8 cellular contexts compared by ENCODE assay signal in genomic region chr1:40532844-40533424, GRCh38. TPM values are rescaled to one million over a fixed set of nuclear protein-coding genes. Genes with fewer than 3 reads are reported as not detected.
DNase-seq lines count a peak whose midpoint lies in the region; ATAC-seq and TF ChIP-seq lines count a peak whose summit lies in the region.

No MANE protein-coding gene starts in this region.

- DNase-seq in DMS 273 treated with DMSO at 0.1 percent for 48 hours (lab: John Stamatoyannopoulos, UW) (peak; percentile 99), HAP-1 (ENCODE audit: low spot score in 2 of 2) (peak; percentile 63 to 65), NCI-H510A treated with DMSO at 0.1 percent for 48 hours (lab: John Stamatoyannopoulos, UW) (peak; percentile 92), left ventricle myocardium superior (no peak), spleen (no peak)
- no peak for DNase-seq in activated T-cell treated with anti-CD3 and anti-CD28 coated beads, Interleukin-2, amount 50 U/mL, for 24 hours

- H3K4me1 ChIP-seq in HAP-1 (no peaks in the 10 kb centered on the region; the same call in 1 of the 2 replicates), spleen (peaks cover 9 to 29% (median 20%) of the 10 kb centered on the region in 6 donors)

- ATAC-seq in left ventricle myocardium superior: peak; percentile 31
- ATAC-seq in GM19397 (IDR thresholded peaks at IDR 0.05; ENCODE audit: unreplicated experiment): no peak
- ATAC-seq in GM21390 (IDR thresholded peaks at IDR 0.05; ENCODE audit: unreplicated experiment): no peak

- H3K36me3 Mint-ChIP-seq in activated T-cell treated with anti-CD3 and anti-CD28 coated beads, Interleukin-2, amount 50 U/mL, for 24 hours (ENCODE audit: low read depth): peaks cover 39% of the 10 kb centered on the region

- H3K9me3 ChIP-seq in HAP-1 (no peaks in the 10 kb centered on the region), spleen (no peaks in the 10 kb centered on the region)

- peaks cover 11% of the 10 kb centered on the region for H3K9me3 Mint-ChIP-seq in activated T-cell treated with anti-CD3 and anti-CD28 coated beads, Interleukin-2, amount 50 U/mL, for 24 hours

- H3K27me3 ChIP-seq in HAP-1 (ENCODE audit: low read depth) (no peaks in the 10 kb centered on the region), spleen (replicated peaks in 1 of 7) (no peaks in the 10 kb centered on the region)

- peak in 10 of 11 experiments; percentile 40 to 67 (median 55) for TF ChIP-seq CTCF in spleen (IDR thresholded peaks at IDR 0.05 in 8 of 11, conservative IDR thresholded peaks at IDR 0.05 in 3 of 11)

- H3K27ac Mint-ChIP-seq in activated T-cell treated with anti-CD3 and anti-CD28 coated beads, Interleukin-2, amount 50 U/mL, for 24 hours: no peak overlapping the region

- in situ Hi-C loops in HAP-1 (cut with MboI; ENCODE audit: low sequenced_read_pairs): no loop called here

- peak overlapping the region; percentile 96 for H3K4me3 Mint-ChIP-seq in activated T-cell treated with anti-CD3 and anti-CD28 coated beads, Interleukin-2, amount 50 U/mL, for 24 hours

- peaks cover 8% of the 10 kb centered on the region; the same call in 1 of the 2 replicates for H3K36me3 ChIP-seq in HAP-1 (replicated peaks)
- H3K36me3 ChIP-seq in spleen: peaks cover 0 to 9% (median 0%) of the 10 kb centered on the region in 6 donors

- peaks cover 7% of the 10 kb centered on the region for H3K27me3 Mint-ChIP-seq in activated T-cell treated with anti-CD3 and anti-CD28 coated beads, Interleukin-2, amount 50 U/mL, for 24 hours

- no peak overlapping the region for H3K27ac ChIP-seq in spleen

- H3K4me1 Mint-ChIP-seq in activated T-cell treated with anti-CD3 and anti-CD28 coated beads, Interleukin-2, amount 50 U/mL, for 24 hours (ENCODE audit: low read depth): peaks cover 24% of the 10 kb centered on the region

- H3K4me3 ChIP-seq in HAP-1 (no peak overlapping the region), spleen (peak overlapping the region in 1 of 8 donors; percentile 77)

- intact Hi-C loops in left ventricle myocardium superior (cut with micrococcal nuclease): no loop called here
- intact Hi-C loops in spleen (cut with DNase I; ENCODE audit: low total_unique reads): no loop called here

- no peak for TF ChIP-seq POLR2A in spleen (IDR thresholded peaks at IDR 0.05)

RNA-seq across cellular contexts. Expression of gene ZNF684, which starts 1.5 kb away (rescaled TPM):
- 8.6 TPM for total RNA-seq in left ventricle myocardium superior
- 1 to 10 TPM; 4.5 to 8.5 (median 5.2) TPM for total RNA-seq in spleen
- polyA plus RNA-seq in spleen: 1 to 10 TPM; 3.4 to 4.2 (median 4.1) TPM

RNA-seq across cellular contexts. Expression of gene EXO5, which starts 24.4 kb away (rescaled TPM):
- 4.5 TPM for total RNA-seq in left ventricle myocardium superior
- 10 to 100 TPM in 3 of 7 donors, 1 to 10 TPM in 4; 7.2 to 13.5 (median 9.1) TPM for total RNA-seq in spleen
- 1 to 10 TPM; 6.2 to 8.0 (median 7.7) TPM for polyA plus RNA-seq in spleen

RNA-seq across cellular contexts. Expression of gene ZFP69, which starts 55.8 kb away (rescaled TPM):
- total RNA-seq in left ventricle myocardium superior (1.9 TPM), spleen (1 to 10 TPM; 2.6 to 6.6 (median 3.8) TPM)
- polyA plus RNA-seq in spleen: 1 to 10 TPM; 4.2 to 5.0 (median 4.4) TPM

Comparison
In these comparisons a context has a peak if more than half of its experiments do, and no peak if none do; other contexts are left out.
1. DNase-seq: peak in DMS 273 treated with DMSO at 0.1 percent for 48 hours (single experiment), HAP-1 (2 of 2) and NCI-H510A treated with DMSO at 0.1 percent for 48 hours (single experiment); none in activated T-cell treated with anti-CD3 and anti-CD28 coated beads, Interleukin-2, amount 50 U/mL, for 24 hours (single experiment), left ventricle myocardium superior (single experiment) and spleen (single experiment).